11 cellular contexts compared by ENCODE assay signal in the genomic region with DNA sequence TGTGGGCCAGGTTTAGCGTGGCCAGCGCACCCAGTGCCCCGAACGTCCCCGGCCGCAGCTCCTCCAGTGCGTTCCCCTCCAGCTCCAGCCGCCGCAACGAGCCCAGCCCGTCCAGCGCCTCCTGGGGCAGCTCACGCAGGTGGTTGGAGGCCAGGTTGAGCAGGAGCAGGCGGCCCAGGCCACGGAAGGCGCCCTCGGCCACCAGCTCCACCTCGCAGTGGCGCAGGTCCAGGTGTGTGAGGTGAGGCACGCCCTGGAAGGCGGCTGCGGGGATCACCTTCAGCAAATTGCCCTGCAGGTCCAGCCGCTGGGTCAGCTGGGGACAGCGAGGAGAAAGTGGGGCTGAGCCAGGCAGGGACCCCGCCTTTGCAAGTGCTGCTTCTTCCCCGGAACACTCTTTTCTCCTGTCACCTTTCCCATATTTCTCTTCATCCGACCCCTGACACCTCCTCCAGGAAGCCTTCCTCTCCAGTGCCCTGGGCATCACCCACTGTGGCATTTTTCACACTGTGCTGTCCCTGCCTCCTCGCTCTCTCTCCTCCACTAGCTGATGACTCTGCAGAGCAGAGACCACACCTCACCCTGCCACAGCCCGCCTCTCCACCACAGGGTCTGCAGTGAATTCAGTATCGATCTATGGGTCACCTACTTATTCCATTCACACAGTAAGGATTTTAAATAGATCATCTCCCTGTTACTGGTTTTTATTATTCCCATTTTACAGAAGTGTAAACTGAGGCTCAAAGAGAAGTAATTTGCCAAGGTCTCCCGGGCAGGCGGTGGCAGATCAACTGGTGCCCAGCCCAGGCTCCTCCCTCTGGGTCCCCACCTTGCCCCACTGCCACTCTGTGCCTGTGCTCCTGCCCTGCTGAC. TPM values are rescaled to one million over a fixed set of nuclear protein-coding genes. Genes with fewer than 3 reads are reported as not detected.
A peak's percentile ranks its signal among the peaks of the same experiment; 100 is the strongest.
DNase-seq lines count a peak whose midpoint lies in the region; ATAC-seq and FAIRE-seq lines count a peak whose summit lies in the region.
"Had no signal": no experiment of that assay in that cellular context is flagged by ENCODE, and none has a peak within 500 bp of the region (broad histone marks: within the 10 kb centered on the region; RNA-seq: fewer than 3 reads in every experiment).

No MANE protein-coding gene starts in this region.

- H3K27ac ChIP-seq in angular gyrus (ENCODE audit: low read depth, low read length) (peak overlapping the region; percentile 99), mesenchymal stem cell (ENCODE audit: low read length, poor library complexity, severe bottlenecking) (no peak overlapping the region), thymus (ENCODE audit: low read depth) (peak overlapping the region; percentile 8)

- peak overlapping the region in 1 of 2 experiments; percentile 60 for H2BK12ac ChIP-seq in mesenchymal stem cell (ENCODE audit: low read length in 2 of 2)

- H3K14ac ChIP-seq in mesenchymal stem cell (ENCODE audit: low read length in 2 of 2) = peak overlapping the region in 1 of 2 experiments; percentile 53

- peak overlapping the region; percentile 40 to 95 for H3K4ac ChIP-seq in mesenchymal stem cell (ENCODE audit: low read depth in 1 of 2, low read length in 2 of 2)

- peaks cover 0 to 3% of the 10 kb centered on the region in 2 experiments for H3K36me3 ChIP-seq in mesenchymal stem cell (ENCODE audit: control insufficient read depth in 1 of 2, insufficient read depth in 2 of 2, low read depth in 1 of 2, low read length in 2 of 2)
- H3K36me3 ChIP-seq in thymus (ENCODE audit: control insufficient read depth, insufficient read depth) = no peaks in the 10 kb centered on the region

- H3K36me3 Mint-ChIP-seq in activated naive CD4-positive, alpha-beta T cell treated with anti-CD3 and anti-CD28 coated beads, Interleukin-2, amount 10 ng/mL, durations not matched to agents 7 days and 5 days = peaks cover 3% of the 10 kb centered on the region

- peak overlapping the region; percentile 13 for H3K4me3 Mint-ChIP-seq in activated naive CD4-positive, alpha-beta T cell treated with anti-CD3 and anti-CD28 coated beads, Interleukin-2, amount 10 ng/mL, durations not matched to agents 7 days and 5 days

- H2BK5ac ChIP-seq in mesenchymal stem cell (ENCODE audit: low read depth, low read length, poor library complexity, severe bottlenecking) = no peak overlapping the region

- H4K91ac ChIP-seq in mesenchymal stem cell (ENCODE audit: low read length) = peak overlapping the region; percentile 88

- peak overlapping the region; percentile 89 for H4K8ac ChIP-seq in mesenchymal stem cell (ENCODE audit: low read length)

- no peaks in the 10 kb centered on the region for H3K9me3 Mint-ChIP-seq in activated naive CD4-positive, alpha-beta T cell treated with anti-CD3 and anti-CD28 coated beads, Interleukin-2, amount 10 ng/mL, durations not matched to agents 7 days and 5 days

- H3K79me1 ChIP-seq in mesenchymal stem cell (replicated peaks; ENCODE audit: low read length, poor library complexity, severe bottlenecking) = peaks cover 1% of the 10 kb centered on the region

- ATAC-seq in GM21717 (IDR thresholded peaks at IDR 0.05; ENCODE audit: unreplicated experiment) = no peak

- CTCF ChIA-PET in activated naive CD4-positive, alpha-beta T cell treated with anti-CD3 and anti-CD28 coated beads, Interleukin-2, amount 10 ng/mL, durations not matched to agents 7 days and 5 days (lab: Charles Lee) = interaction anchor here (1.0 to 4.0 kb wide), 9 partner anchors 12 to 319 kb away, joined by 3 to 113 read pairs (median 7); a partner anchor contains a TSS

- no peak overlapping the region for H3K27ac Mint-ChIP-seq in activated naive CD4-positive, alpha-beta T cell treated with anti-CD3 and anti-CD28 coated beads, Interleukin-2, amount 10 ng/mL, durations not matched to agents 7 days and 5 days

- no peak overlapping the region for H3K23ac ChIP-seq in mesenchymal stem cell (ENCODE audit: low read length in 2 of 2)

- no peak overlapping the region for H2BK120ac ChIP-seq in mesenchymal stem cell (ENCODE audit: low read depth, low read length)

- no peak overlapping the region for H3K4me2 ChIP-seq in mesenchymal stem cell (ENCODE audit: low read length, poor library complexity, severe bottlenecking)

- H3K9ac ChIP-seq in mesenchymal stem cell (ENCODE audit: low read length) = peak overlapping the region; percentile 57

- H3K4me1 Mint-ChIP-seq in activated naive CD4-positive, alpha-beta T cell treated with anti-CD3 and anti-CD28 coated beads, Interleukin-2, amount 10 ng/mL, durations not matched to agents 7 days and 5 days = peaks cover 6% of the 10 kb centered on the region

- no peak overlapping the region for H3K4me3 ChIP-seq in mesenchymal stem cell (ENCODE audit: insufficient read depth in 1 of 2, low read depth in 1 of 2, low read length in 2 of 2)
- no peak overlapping the region for H3K4me3 ChIP-seq in thymus (ENCODE audit: low read length)

- peaks cover 15% of the 10 kb centered on the region for H3K27me3 Mint-ChIP-seq in activated naive CD4-positive, alpha-beta T cell treated with anti-CD3 and anti-CD28 coated beads, Interleukin-2, amount 10 ng/mL, durations not matched to agents 7 days and 5 days

- DNase-seq in activated naive CD4-positive, alpha-beta T cell treated with anti-CD3 and anti-CD28 coated beads, Interleukin-2, amount 10 ng/mL, durations not matched to agents 7 days and 5 days = no peak
- DNase-seq in activated naive CD4-positive, alpha-beta T cell treated with anti-CD3 and anti-CD28 coated beads, Interleukin-2, amount 50 U/mL, for 16 hours = no peak
- no peak for DNase-seq in mesenchymal stem cell
- DNase-seq in RCC 7860 (ENCODE audit: low spot score) = no peak
- DNase-seq in cerebellar cortex (ENCODE audit: low spot score) = no peak
- DNase-seq: left cardiac atrium; stimulated activated CD8-positive, alpha-beta memory T cell treated with anti-CD3 and anti-CD28 coated beads, Interleukin-4, amount 100 ng/mL, for 48 hours; SW 1271 had no signal

- no peaks in the 10 kb centered on the region for H3K9me3 ChIP-seq in mesenchymal stem cell (ENCODE audit: control insufficient read depth, low read length)
- no peaks in the 10 kb centered on the region for H3K9me3 ChIP-seq in thymus (ENCODE audit: control insufficient read depth)

- H2AK5ac ChIP-seq in mesenchymal stem cell (ENCODE audit: low read length, severe bottlenecking) = peak overlapping the region; percentile 61

- no peak overlapping the region for H2BK15ac ChIP-seq in mesenchymal stem cell (ENCODE audit: low read depth, poor library complexity, severe bottlenecking)

- H3K27me3 ChIP-seq in mesenchymal stem cell (ENCODE audit: control insufficient read depth in 1 of 2, insufficient read depth in 1 of 2, low read length in 2 of 2) = peaks cover 0 to 9% of the 10 kb centered on the region in 2 experiments
- H3K27me3 ChIP-seq in thymus (ENCODE audit: control insufficient read depth, insufficient read depth) = no peaks in the 10 kb centered on the region

- 95% methylated on average over 29 of the region's 32 CpGs for WGBS in mesenchymal stem cell
- WGBS in thymus = 92% methylated on average over 32 of the region's 32 CpGs

- no peak for FAIRE-seq in RCC 7860 (lab: Jason Lieb, UNC)

- H3K4me1 ChIP-seq in mesenchymal stem cell (ENCODE audit: control insufficient read depth, insufficient read depth, low read depth, low read length) = peaks cover 36% of the 10 kb centered on the region
- peaks cover 5% of the 10 kb centered on the region for H3K4me1 ChIP-seq in thymus (ENCODE audit: control insufficient read depth, insufficient read depth, low read length)

- H2AFZ ChIP-seq in mesenchymal stem cell (ENCODE audit: low read depth, low read length) = no peak overlapping the region

- H3K18ac ChIP-seq in mesenchymal stem cell (ENCODE audit: low read depth in 1 of 2, low read length in 2 of 2) = peak overlapping the region; percentile 64 to 68

RNA-seq across cellular contexts. Expression of a gene that starts 1.9 kb away (rescaled TPM):
- polyA plus RNA-seq in mesenchymal stem cell (2013, experiment 1 of 2) = 0.22 TPM
- 0.22 TPM for polyA plus RNA-seq in mesenchymal stem cell (2013, experiment 2 of 2)
- 3.4 TPM for polyA plus RNA-seq in thymus

RNA-seq across cellular contexts. Expression of a gene that starts 33.7 kb away (rescaled TPM):
- polyA plus RNA-seq in mesenchymal stem cell (2013, experiment 1 of 2) = 9.9 TPM
- polyA plus RNA-seq in mesenchymal stem cell (2013, experiment 2 of 2) = 9.7 TPM
- polyA plus RNA-seq in thymus = 16.0 TPM

RNA-seq across cellular contexts. Expression of a gene that starts 47.2 kb away (rescaled TPM):
- 28.1 TPM for polyA plus RNA-seq in mesenchymal stem cell (2013, experiment 1 of 2)
- 27.9 TPM for polyA plus RNA-seq in mesenchymal stem cell (2013, experiment 2 of 2)
- 63.6 TPM for polyA plus RNA-seq in thymus
